Comparison of ENCODE assay signal across 1 cellular context in the genomic region with DNA sequence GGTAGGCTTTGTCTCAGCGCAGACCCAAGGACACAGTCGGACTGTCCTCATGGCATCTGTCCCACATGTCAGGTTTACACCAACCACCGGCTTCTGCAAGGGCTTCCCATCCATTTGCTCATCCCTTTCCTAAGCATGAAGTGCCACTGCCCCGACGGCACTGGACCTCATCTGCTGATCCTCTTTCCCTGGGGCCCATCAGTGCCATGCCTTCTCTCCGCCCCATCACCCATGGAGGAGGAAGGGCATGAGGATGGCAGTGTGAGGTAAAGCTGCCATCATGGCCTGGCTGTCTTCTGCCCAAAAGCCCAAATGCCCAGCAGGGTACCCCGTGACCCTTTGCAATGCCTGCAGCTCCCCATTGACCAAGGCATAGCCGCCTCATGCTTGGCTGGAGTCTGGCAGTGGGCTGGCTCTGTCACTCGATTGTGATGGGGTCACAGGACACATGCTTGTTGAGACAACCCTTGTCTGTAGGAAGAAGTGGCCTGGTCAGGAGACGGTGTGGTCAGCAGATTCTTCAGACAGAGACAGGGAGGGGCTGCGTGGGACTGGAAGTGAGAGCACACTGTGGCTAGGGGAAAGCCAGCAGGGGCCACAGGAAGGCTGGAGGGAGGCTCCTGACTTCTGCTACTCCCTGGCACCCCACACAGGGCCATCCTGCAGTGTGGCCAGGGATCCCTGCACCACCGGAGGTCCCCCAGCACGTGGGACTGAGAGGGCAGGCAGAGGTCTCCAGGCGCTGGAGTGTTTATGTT.
TF ChIP-seq lines count a peak whose summit lies in the region.

No MANE protein-coding gene starts in this region.

TF ChIP-seq in HepG2, 621 proteins besides CTCF, POLR2A, EP300 and RAD21 (continued from another document):
- TF ChIP-seq, protein P1, sequence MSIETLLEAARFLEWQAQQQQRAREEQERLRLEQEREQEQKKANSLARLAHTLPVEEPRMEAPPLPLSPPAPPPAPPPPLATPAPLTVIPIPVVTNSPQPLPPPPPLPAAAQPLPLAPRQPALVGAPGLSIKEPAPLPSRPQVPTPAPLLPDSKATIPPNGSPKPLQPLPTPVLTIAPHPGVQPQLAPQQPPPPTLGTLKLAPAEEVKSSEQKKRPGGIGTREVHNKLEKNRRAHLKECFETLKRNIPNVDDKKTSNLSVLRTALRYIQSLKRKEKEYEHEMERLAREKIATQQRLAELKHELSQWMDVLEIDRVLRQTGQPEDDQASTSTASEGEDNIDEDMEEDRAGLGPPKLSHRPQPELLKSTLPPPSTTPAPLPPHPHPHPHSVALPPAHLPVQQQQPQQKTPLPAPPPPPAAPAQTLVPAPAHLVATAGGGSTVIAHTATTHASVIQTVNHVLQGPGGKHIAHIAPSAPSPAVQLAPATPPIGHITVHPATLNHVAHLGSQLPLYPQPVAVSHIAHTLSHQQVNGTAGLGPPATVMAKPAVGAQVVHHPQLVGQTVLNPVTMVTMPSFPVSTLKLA (IDR thresholded peaks at IDR 0.05) = no peak
- TF ChIP-seq, protein P2, sequence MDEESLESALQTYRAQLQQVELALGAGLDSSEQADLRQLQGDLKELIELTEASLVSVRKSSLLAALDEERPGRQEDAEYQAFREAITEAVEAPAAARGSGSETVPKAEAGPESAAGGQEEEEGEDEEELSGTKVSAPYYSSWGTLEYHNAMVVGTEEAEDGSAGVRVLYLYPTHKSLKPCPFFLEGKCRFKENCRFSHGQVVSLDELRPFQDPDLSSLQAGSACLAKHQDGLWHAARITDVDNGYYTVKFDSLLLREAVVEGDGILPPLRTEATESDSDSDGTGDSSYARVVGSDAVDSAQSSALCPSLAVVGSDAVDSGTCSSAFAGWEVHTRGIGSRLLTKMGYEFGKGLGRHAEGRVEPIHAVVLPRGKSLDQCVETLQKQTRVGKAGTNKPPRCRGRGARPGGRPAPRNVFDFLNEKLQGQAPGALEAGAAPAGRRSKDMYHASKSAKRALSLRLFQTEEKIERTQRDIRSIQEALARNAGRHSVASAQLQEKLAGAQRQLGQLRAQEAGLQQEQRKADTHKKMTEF (CRISPR knock-in tag; IDR thresholded peaks at IDR 0.05) = no peak
- TF ChIP-seq PLRG1 (conservative IDR thresholded peaks at IDR 0.05) (no peak), ZNF232 (CRISPR knock-in tag; IDR thresholded peaks at IDR 0.05; ENCODE audit: borderline replicate concordance) (no peak), RCOR2 (CRISPR knock-in tag; IDR thresholded peaks at IDR 0.05) (no peak), ZFP36 (IDR thresholded peaks at IDR 0.05; ENCODE audit: borderline replicate concordance, low read depth, low read length, partially characterized antibody) (no peak), SMAD3 (CRISPR knock-in tag; IDR thresholded peaks at IDR 0.05) (no peak), ZNF678 (CRISPR knock-in tag; IDR thresholded peaks at IDR 0.05) (no peak), PCBP1 (IDR thresholded peaks at IDR 0.05; ENCODE audit: borderline replicate concordance, low read depth, low read length) (no peak), ARHGAP35 (CRISPR knock-in tag; IDR thresholded peaks at IDR 0.05; ENCODE audit: borderline replicate concordance) (no peak)
- TF ChIP-seq, protein P3, sequence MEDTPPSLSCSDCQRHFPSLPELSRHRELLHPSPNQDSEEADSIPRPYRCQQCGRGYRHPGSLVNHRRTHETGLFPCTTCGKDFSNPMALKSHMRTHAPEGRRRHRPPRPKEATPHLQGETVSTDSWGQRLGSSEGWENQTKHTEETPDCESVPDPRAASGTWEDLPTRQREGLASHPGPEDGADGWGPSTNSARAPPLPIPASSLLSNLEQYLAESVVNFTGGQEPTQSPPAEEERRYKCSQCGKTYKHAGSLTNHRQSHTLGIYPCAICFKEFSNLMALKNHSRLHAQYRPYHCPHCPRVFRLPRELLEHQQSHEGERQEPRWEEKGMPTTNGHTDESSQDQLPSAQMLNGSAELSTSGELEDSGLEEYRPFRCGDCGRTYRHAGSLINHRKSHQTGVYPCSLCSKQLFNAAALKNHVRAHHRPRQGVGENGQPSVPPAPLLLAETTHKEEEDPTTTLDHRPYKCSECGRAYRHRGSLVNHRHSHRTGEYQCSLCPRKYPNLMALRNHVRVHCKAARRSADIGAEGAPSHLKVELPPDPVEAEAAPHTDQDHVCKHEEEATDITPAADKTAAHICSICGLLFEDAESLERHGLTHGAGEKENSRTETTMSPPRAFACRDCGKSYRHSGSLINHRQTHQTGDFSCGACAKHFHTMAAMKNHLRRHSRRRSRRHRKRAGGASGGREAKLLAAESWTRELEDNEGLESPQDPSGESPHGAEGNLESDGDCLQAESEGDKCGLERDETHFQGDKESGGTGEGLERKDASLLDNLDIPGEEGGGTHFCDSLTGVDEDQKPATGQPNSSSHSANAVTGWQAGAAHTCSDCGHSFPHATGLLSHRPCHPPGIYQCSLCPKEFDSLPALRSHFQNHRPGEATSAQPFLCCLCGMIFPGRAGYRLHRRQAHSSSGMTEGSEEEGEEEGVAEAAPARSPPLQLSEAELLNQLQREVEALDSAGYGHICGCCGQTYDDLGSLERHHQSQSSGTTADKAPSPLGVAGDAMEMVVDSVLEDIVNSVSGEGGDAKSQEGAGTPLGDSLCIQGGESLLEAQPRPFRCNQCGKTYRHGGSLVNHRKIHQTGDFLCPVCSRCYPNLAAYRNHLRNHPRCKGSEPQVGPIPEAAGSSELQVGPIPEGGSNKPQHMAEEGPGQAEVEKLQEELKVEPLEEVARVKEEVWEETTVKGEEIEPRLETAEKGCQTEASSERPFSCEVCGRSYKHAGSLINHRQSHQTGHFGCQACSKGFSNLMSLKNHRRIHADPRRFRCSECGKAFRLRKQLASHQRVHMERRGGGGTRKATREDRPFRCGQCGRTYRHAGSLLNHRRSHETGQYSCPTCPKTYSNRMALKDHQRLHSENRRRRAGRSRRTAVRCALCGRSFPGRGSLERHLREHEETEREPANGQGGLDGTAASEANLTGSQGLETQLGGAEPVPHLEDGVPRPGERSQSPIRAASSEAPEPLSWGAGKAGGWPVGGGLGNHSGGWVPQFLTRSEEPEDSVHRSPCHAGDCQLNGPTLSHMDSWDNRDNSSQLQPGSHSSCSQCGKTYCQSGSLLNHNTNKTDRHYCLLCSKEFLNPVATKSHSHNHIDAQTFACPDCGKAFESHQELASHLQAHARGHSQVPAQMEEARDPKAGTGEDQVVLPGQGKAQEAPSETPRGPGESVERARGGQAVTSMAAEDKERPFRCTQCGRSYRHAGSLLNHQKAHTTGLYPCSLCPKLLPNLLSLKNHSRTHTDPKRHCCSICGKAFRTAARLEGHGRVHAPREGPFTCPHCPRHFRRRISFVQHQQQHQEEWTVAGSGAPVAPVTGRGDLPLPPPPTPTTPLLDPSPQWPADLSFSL (CRISPR knock-in tag; IDR thresholded peaks at IDR 0.05) = no peak
- TF ChIP-seq, protein P4, sequence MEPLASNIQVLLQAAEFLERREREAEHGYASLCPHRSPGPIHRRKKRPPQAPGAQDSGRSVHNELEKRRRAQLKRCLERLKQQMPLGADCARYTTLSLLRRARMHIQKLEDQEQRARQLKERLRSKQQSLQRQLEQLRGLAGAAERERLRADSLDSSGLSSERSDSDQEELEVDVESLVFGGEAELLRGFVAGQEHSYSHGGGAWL (CRISPR knock-in tag; IDR thresholded peaks at IDR 0.05) = no peak
- TF ChIP-seq, protein P5, sequence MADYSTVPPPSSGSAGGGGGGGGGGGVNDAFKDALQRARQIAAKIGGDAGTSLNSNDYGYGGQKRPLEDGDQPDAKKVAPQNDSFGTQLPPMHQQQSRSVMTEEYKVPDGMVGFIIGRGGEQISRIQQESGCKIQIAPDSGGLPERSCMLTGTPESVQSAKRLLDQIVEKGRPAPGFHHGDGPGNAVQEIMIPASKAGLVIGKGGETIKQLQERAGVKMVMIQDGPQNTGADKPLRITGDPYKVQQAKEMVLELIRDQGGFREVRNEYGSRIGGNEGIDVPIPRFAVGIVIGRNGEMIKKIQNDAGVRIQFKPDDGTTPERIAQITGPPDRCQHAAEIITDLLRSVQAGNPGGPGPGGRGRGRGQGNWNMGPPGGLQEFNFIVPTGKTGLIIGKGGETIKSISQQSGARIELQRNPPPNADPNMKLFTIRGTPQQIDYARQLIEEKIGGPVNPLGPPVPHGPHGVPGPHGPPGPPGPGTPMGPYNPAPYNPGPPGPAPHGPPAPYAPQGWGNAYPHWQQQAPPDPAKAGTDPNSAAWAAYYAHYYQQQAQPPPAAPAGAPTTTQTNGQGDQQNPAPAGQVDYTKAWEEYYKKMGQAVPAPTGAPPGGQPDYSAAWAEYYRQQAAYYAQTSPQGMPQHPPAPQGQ (CRISPR knock-in tag; IDR thresholded peaks at IDR 0.05; ENCODE audit: borderline replicate concordance) = no peak
